ENCODE assay signal across 29 cellular contexts in genomic region chr4:151772322-151772721, GRCh38.
"Had no signal": no experiment of that assay in that cellular context is flagged by ENCODE, and none has a peak within 500 bp of the region (broad histone marks: within the 10 kb centered on the region; RNA-seq: fewer than 3 reads in every experiment).

No MANE protein-coding gene starts in this region.

- H3K4me1 Mint-ChIP-seq: central memory CD8-positive, alpha-beta T cell; endodermal cell; memory B cell; naive thymus-derived CD4-positive, alpha-beta T cell; stimulated activated naive B cell treated with anti-CD40 and anti-IgM and Interleukin-4, amounts not matched to agents 10 μg/mL and 1 μg/mL and 100 μg/mL, for 72 hours had no signal

- H3K27ac Mint-ChIP-seq: endodermal cell; memory B cell; naive thymus-derived CD4-positive, alpha-beta T cell; stimulated activated naive B cell treated with anti-CD40 and anti-IgM and Interleukin-4, amounts not matched to agents 10 μg/mL and 1 μg/mL and 100 μg/mL, for 72 hours; stimulated activated naive CD8-positive, alpha-beta T cell treated with anti-CD3 and anti-CD28 coated beads, Interleukin-15, Interleukin-2, amounts not matched to agents 100 ng/mL and 50 ng/mL, for 24 hours had no signal

- ATAC-seq: esophagus mucosa; foreskin keratinocyte; gastroesophageal sphincter; heart left ventricle; left ventricle myocardium superior; lower lobe of right lung; naive thymus-derived CD4-positive, alpha-beta T cell; sciatic nerve; stimulated activated naive B cell treated with anti-CD40 and anti-IgM and Interleukin-4, amounts not matched to agents 10 μg/mL and 1 μg/mL and 100 μg/mL, for 72 hours; upper lobe of right lung had no signal

- H3K27ac ChIP-seq: epithelial cell of prostate, foreskin keratinocyte, gastroesophageal sphincter, heart left ventricle, lower lobe of right lung, prostate gland, right atrium auricular region, thoracic aorta, tibial nerve, upper lobe of right lung, uterus had no signal

- H3K36me3 ChIP-seq: gastroesophageal sphincter, heart left ventricle, lower lobe of right lung, prostate gland, right atrium auricular region, thoracic aorta, tibial nerve, upper lobe of right lung, uterus had no signal

- H3K27me3 ChIP-seq: gastroesophageal sphincter, heart left ventricle, right atrium auricular region, tibial nerve, uterus had no signal

- H3K4me3 ChIP-seq: gastroesophageal sphincter, heart left ventricle, lower lobe of right lung, prostate gland, right atrium auricular region, smooth muscle cell, thoracic aorta, tibial nerve, upper lobe of right lung, uterus had no signal

- H3K9me3 ChIP-seq: prostate gland, uterus had no signal

- H3K4me1 ChIP-seq: foreskin keratinocyte, gastroesophageal sphincter, lower lobe of right lung, prostate gland, tibial nerve, upper lobe of right lung, uterus had no signal

- H3K4me2 ChIP-seq: smooth muscle cell had no signal

- H3K4me3 Mint-ChIP-seq: central memory CD8-positive, alpha-beta T cell; endodermal cell; memory B cell; naive thymus-derived CD4-positive, alpha-beta T cell; nephron; stimulated activated naive B cell treated with anti-CD40 and anti-IgM and Interleukin-4, amounts not matched to agents 10 μg/mL and 1 μg/mL and 100 μg/mL, for 72 hours; stimulated activated naive CD8-positive, alpha-beta T cell treated with anti-CD3 and anti-CD28 coated beads, Interleukin-15, Interleukin-2, amounts not matched to agents 100 ng/mL and 50 ng/mL, for 24 hours had no signal

- DNase-seq: effector CD8-positive, alpha-beta T cell; endodermal cell; foreskin keratinocyte; heart left ventricle; hippocampal formation; left ventricle myocardium superior; lower lobe of right lung; midbrain; naive thymus-derived CD4-positive, alpha-beta T cell; nucleus accumbens; stimulated activated CD4-positive, alpha-beta T cell treated with anti-CD3 and anti-CD28 coated beads, Interleukin-12 subunit alpha, Interleukin-12 subunit beta, amount 100 ng/mL, for 4 hours; stimulated activated CD4-positive, alpha-beta T cell treated with anti-CD3 and anti-CD28 coated beads, Interleukin-2, amount 100 ng/mL, for 24 hours; stimulated activated CD4-positive, alpha-beta T cell treated with anti-CD3 and anti-CD28 coated beads, Interleukin-4, amount 100 ng/mL, for 24 hours; stimulated activated naive B cell treated with anti-CD40 and anti-IgM and Interleukin-4, amounts not matched to agents 10 μg/mL and 1 μg/mL and 100 μg/mL, for 72 hours; upper lobe of right lung; uterus had no signal
